ENCODE assay signal across 19 cellular contexts in genomic region chr19:34794289-34794960, GRCh38. TPM values are rescaled to one million over a fixed set of nuclear protein-coding genes. Genes with fewer than 3 reads are reported as not detected.
DNase-seq lines count a peak whose midpoint lies in the region; ATAC-seq and TF ChIP-seq lines count a peak whose summit lies in the region.
"Had no signal": no experiment of that assay in that cellular context is flagged by ENCODE, and none has a peak within 500 bp of the region (broad histone marks: within the 10 kb centered on the region; RNA-seq: fewer than 3 reads in every experiment).

No MANE protein-coding gene starts in this region.

- H3K79me2 ChIP-seq in DND-41 (ENCODE audit: insufficient read depth, low read length): no peaks in the 10 kb centered on the region

- H3K27me3 ChIP-seq in DND-41 (ENCODE audit: insufficient read depth, low read length, poor library complexity): no peaks in the 10 kb centered on the region
- H3K27me3 ChIP-seq: SJCRH30 had no signal

- no peak for TF ChIP-seq CTCF in DND-41 (IDR thresholded peaks at IDR 0.05; ENCODE audit: borderline replicate concordance, extremely low read depth, low read length, poor library complexity, severe bottlenecking)
- TF ChIP-seq CTCF in omental fat pad (IDR thresholded peaks at IDR 0.05): no peak

- H4K20me1 ChIP-seq in DND-41 (ENCODE audit: insufficient read depth, low read length): no peaks in the 10 kb centered on the region

- no peak overlapping the region for H3K4me3 ChIP-seq in DND-41 (ENCODE audit: low read depth in 1 of 2, low read length in 2 of 2)
- H3K4me3 ChIP-seq: GM12878, SJCRH30 had no signal

- ATAC-seq in DND-41 (ENCODE audit: insufficient read depth, low read depth) (no peak), omental fat pad (ENCODE audit: low FRiP score) (peak; percentile 68), Right ventricle myocardium inferior (no peak)
- ATAC-seq in effector memory CD8-positive, alpha-beta T cell (replicated peaks): no peak
- ATAC-seq in natural killer cell treated with Interleukin-12 subunit alpha and Interleukin-12 subunit beta and Interleukin-15 and Interleukin-18, amount 100 ng/mL, for 72 hours: no peak
- ATAC-seq: GM12878 had no signal

- in situ Hi-C loops in G401 (cut with HindIII; ENCODE audit: low sequenced_read_pairs): no loop called here

- peak overlapping the region in 1 of 2 donors; percentile 88 for H3K27ac Mint-ChIP-seq in effector memory CD8-positive, alpha-beta T cell
- no peak overlapping the region for H3K27ac Mint-ChIP-seq in natural killer cell treated with Interleukin-12 subunit alpha and Interleukin-12 subunit beta and Interleukin-15 and Interleukin-18, amount 100 ng/mL, for 72 hours
- no peak overlapping the region for H3K27ac Mint-ChIP-seq in activated CD4-positive, alpha-beta T cell treated with anti-CD3 and anti-CD28 coated beads, Interleukin-2, amount 10 ng/mL, durations not matched to agents 24 days and 14 days

- no peak overlapping the region for H3K27ac ChIP-seq in DND-41 (ENCODE audit: low read length)
- H3K27ac ChIP-seq: SJCRH30 had no signal

- peak overlapping the region; percentile 27 to 33 for H3K4me3 Mint-ChIP-seq in effector memory CD8-positive, alpha-beta T cell
- H3K4me3 Mint-ChIP-seq in natural killer cell treated with Interleukin-12 subunit alpha and Interleukin-12 subunit beta and Interleukin-15 and Interleukin-18, amount 100 ng/mL, for 72 hours: no peak overlapping the region
- no peak overlapping the region for H3K4me3 Mint-ChIP-seq in activated CD4-positive, alpha-beta T cell treated with anti-CD3 and anti-CD28 coated beads, Interleukin-2, amount 10 ng/mL, durations not matched to agents 24 days and 14 days
- H3K4me3 Mint-ChIP-seq: CD14-positive monocyte had no signal

- no peaks in the 10 kb centered on the region for H3K36me3 Mint-ChIP-seq in effector memory CD8-positive, alpha-beta T cell (ENCODE audit: insufficient read depth)
- no peaks in the 10 kb centered on the region for H3K36me3 Mint-ChIP-seq in natural killer cell treated with Interleukin-12 subunit alpha and Interleukin-12 subunit beta and Interleukin-15 and Interleukin-18, amount 100 ng/mL, for 72 hours
- H3K36me3 Mint-ChIP-seq in activated CD4-positive, alpha-beta T cell treated with anti-CD3 and anti-CD28 coated beads, Interleukin-2, amount 10 ng/mL, durations not matched to agents 24 days and 14 days (ENCODE audit: low read depth): no peaks in the 10 kb centered on the region
- H3K36me3 Mint-ChIP-seq: CD14-positive monocyte had no signal

- H3K9me3 ChIP-seq in DND-41 (ENCODE audit: insufficient read depth, low read length, severe bottlenecking): no peaks in the 10 kb centered on the region
- H3K9me3 ChIP-seq: SJCRH30 had no signal

- H3K4me1 ChIP-seq in DND-41 (ENCODE audit: insufficient read depth, low read length): peaks cover 10% of the 10 kb centered on the region; the same call in 1 of the 2 replicates
- H3K4me1 ChIP-seq: SJCRH30 had no signal

- H3K9me3 Mint-ChIP-seq in effector memory CD8-positive, alpha-beta T cell: no peaks in the 10 kb centered on the region
- no peaks in the 10 kb centered on the region for H3K9me3 Mint-ChIP-seq in natural killer cell treated with Interleukin-12 subunit alpha and Interleukin-12 subunit beta and Interleukin-15 and Interleukin-18, amount 100 ng/mL, for 72 hours
- peaks cover 7% of the 10 kb centered on the region for H3K9me3 Mint-ChIP-seq in activated CD4-positive, alpha-beta T cell treated with anti-CD3 and anti-CD28 coated beads, Interleukin-2, amount 10 ng/mL, durations not matched to agents 24 days and 14 days

- no peak overlapping the region for H3K9ac ChIP-seq in DND-41 (ENCODE audit: low read depth, low read length)

- H2AFZ ChIP-seq in DND-41 (ENCODE audit: low read depth, low read length): peak overlapping the region; percentile 63; the same call in 1 of the 2 replicates

- no peaks in the 10 kb centered on the region for H3K27me3 Mint-ChIP-seq in effector memory CD8-positive, alpha-beta T cell
- H3K27me3 Mint-ChIP-seq in natural killer cell treated with Interleukin-12 subunit alpha and Interleukin-12 subunit beta and Interleukin-15 and Interleukin-18, amount 100 ng/mL, for 72 hours: peaks cover 0 to 4% of the 10 kb centered on the region in 2 donors
- H3K27me3 Mint-ChIP-seq in activated CD4-positive, alpha-beta T cell treated with anti-CD3 and anti-CD28 coated beads, Interleukin-2, amount 10 ng/mL, durations not matched to agents 24 days and 14 days: no peaks in the 10 kb centered on the region

- H3K4me1 Mint-ChIP-seq in effector memory CD8-positive, alpha-beta T cell (ENCODE audit: low read depth in 2 of 2): peaks cover 13 to 19% of the 10 kb centered on the region in 2 donors
- peaks cover 4 to 9% of the 10 kb centered on the region in 2 donors for H3K4me1 Mint-ChIP-seq in natural killer cell treated with Interleukin-12 subunit alpha and Interleukin-12 subunit beta and Interleukin-15 and Interleukin-18, amount 100 ng/mL, for 72 hours (ENCODE audit: low read depth in 2 of 2)
- H3K4me1 Mint-ChIP-seq in activated CD4-positive, alpha-beta T cell treated with anti-CD3 and anti-CD28 coated beads, Interleukin-2, amount 10 ng/mL, durations not matched to agents 24 days and 14 days: peaks cover 5% of the 10 kb centered on the region
- H3K4me1 Mint-ChIP-seq: CD14-positive monocyte had no signal

- intact Hi-C loops in Right ventricle myocardium inferior (cut with DNase I): no loop called here
- intact Hi-C loops in activated CD4-positive, alpha-beta T cell treated with anti-CD3 and anti-CD28 coated beads, Interleukin-2, amount 10 ng/mL, durations not matched to agents 24 days and 14 days (cut with micrococcal nuclease): no loop called here

- no peak overlapping the region for H3K4me2 ChIP-seq in DND-41 (ENCODE audit: insufficient read depth, low read length)

- DNase-seq in DND-41: no peak
- peak; percentile 10 for DNase-seq in NCI-H226
- DNase-seq in effector memory CD8-positive, alpha-beta T cell: no peak
- no peak for DNase-seq in omental fat pad (ENCODE audit: low spot score)
- DNase-seq in natural killer cell treated with Interleukin-12 subunit alpha and Interleukin-12 subunit beta and Interleukin-15 and Interleukin-18, amount 100 ng/mL, for 72 hours (ENCODE audit: low spot score): no peak
- no peak for DNase-seq in Right ventricle myocardium inferior (ENCODE audit: missing footprints)
- no peak for DNase-seq in activated CD4-positive, alpha-beta T cell treated with anti-CD3 and anti-CD28 coated beads, Interleukin-2, amount 10 ng/mL, durations not matched to agents 24 days and 14 days
- no peak for DNase-seq in G401 (ENCODE audit: low spot score)
- DNase-seq: COR-L47, DMS 273 treated with DMSO at 0.1 percent for 48 hours, GOT3, KBM-7, NCI-H1417 treated with DMSO at 0.1 percent for 48 hours, NCI-H187 treated with DMSO at 0.1 percent for 48 hours, NCI-H2227 treated with DMSO at 0.1 percent for 48 hours, NCI-H524, SJCRH30 had no signal

- H3K36me3 ChIP-seq in DND-41 (ENCODE audit: insufficient read depth, low read length): no peaks in the 10 kb centered on the region
- H3K36me3 ChIP-seq: SJCRH30 had no signal

RNA-seq across cellular contexts. Expression of gene ZNF599, which starts 21.4 kb away (rescaled TPM):
- total RNA-seq in omental fat pad (1 to 10 TPM; 3.5 to 9.9 (median 4.6) TPM), Right ventricle myocardium inferior (3.7 TPM)
- 1 to 10 TPM; 1.5 to 3.3 TPM for total RNA-seq in natural killer cell treated with Interleukin-12 subunit alpha and Interleukin-12 subunit beta and Interleukin-15 and Interleukin-18, amount 100 ng/mL, for 72 hours
- total RNA-seq in activated CD4-positive, alpha-beta T cell treated with anti-CD3 and anti-CD28 coated beads, Interleukin-2, amount 10 ng/mL, durations not matched to agents 24 days and 14 days: 2.2 and 2.4 TPM in 2 replicates
- total RNA-seq in G401 (2014; rRNA removed; shearing (Covaris generic)): 8.4 and 12.5 TPM in 2 replicates

Comparison
In these comparisons a context has a peak if more than half of its experiments do, and no peak if none do; other contexts are left out.
1. H3K4me3 Mint-ChIP-seq: peak in effector memory CD8-positive, alpha-beta T cell (2 of 2); none in natural killer cell treated with Interleukin-12 subunit alpha and Interleukin-12 subunit beta and Interleukin-15 and Interleukin-18, amount 100 ng/mL, for 72 hours (single experiment) and activated CD4-positive, alpha-beta T cell treated with anti-CD3 and anti-CD28 coated beads, Interleukin-2, amount 10 ng/mL, durations not matched to agents 24 days and 14 days (single experiment).